1 cellular context compared by ENCODE assay signal in the genomic region with DNA sequence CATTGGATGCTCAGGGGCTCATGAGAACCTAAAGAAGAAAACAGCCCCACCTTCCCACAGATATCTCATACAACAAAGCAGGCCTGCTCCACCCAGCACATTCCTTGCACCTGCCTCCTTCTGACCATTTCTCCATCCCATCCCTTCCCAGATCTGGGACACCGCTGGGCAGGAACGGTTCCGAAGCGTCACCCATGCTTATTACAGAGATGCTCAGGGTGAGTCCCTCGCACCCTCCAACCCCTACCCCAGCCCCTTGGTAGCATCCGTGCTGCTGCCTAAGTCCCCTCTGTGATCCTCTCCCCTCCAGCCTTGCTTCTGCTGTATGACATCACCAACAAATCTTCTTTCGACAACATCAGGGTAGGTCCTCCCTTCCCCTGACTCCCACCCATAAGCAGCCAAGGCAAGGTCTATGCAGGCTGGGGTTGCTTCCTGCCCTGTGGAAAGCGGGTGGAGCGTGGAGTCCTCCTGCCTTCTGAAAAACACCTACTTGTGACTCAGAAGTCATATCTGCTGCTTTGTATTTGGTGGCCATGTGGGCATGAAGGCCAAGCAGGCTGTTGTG.
TF ChIP-seq lines count a peak whose summit lies in the region.

No MANE protein-coding gene starts in this region.

TF ChIP-seq in H1, 55 proteins besides CTCF, POLR2A, EP300 and RAD21:
- TF ChIP-seq HDAC6 (IDR thresholded peaks at IDR 0.05; ENCODE audit: low read depth, low read length) = no peak
- no peak for TF ChIP-seq FOSL1 (IDR thresholded peaks at IDR 0.05; ENCODE audit: insufficient read depth, low read depth, low read length)
- no peak for TF ChIP-seq CEBPB (IDR thresholded peaks at IDR 0.05; ENCODE audit: low read depth, low read length)
- no peak for TF ChIP-seq KDM4A (IDR thresholded peaks at IDR 0.05; ENCODE audit: low read depth, low read length, severe bottlenecking)
- no peak for TF ChIP-seq TEAD4 (IDR thresholded peaks at IDR 0.05; ENCODE audit: low read depth, low read length)
